Comparison of ENCODE assay signal across 8 cellular contexts in genomic region chr4:149999485-150000074, GRCh38.
DNase-seq lines count a peak whose midpoint lies in the region; ATAC-seq, FAIRE-seq and TF ChIP-seq lines count a peak whose summit lies in the region.

No MANE protein-coding gene starts in this region.

- no TSS peak for BruUV-seq in PC-3 (replicated peaks; lab: Mats Ljungman, UMichigan)

- H3F3A ChIP-seq in PC-3 (ENCODE audit: low read length, unreplicated experiment): no peaks in the 10 kb centered on the region

- H4K20me1 ChIP-seq in PC-3 (ENCODE audit: low read length): no peaks in the 10 kb centered on the region

- H3K36me3 Mint-ChIP-seq in endothelial cell (ENCODE audit: low read depth, unreplicated experiment): no peaks in the 10 kb centered on the region
- H3K36me3 Mint-ChIP-seq in mesothelial cell of epicardium: no peaks in the 10 kb centered on the region

- H3K4me1 ChIP-seq in PC-3 (ENCODE audit: insufficient read depth, low read length): peaks cover 19% of the 10 kb centered on the region

- peak; percentile 60 for DNase-seq in PC-3
- peak; percentile 26 for DNase-seq in endothelial cell (ENCODE audit: low spot score)
- DNase-seq in mesothelial cell of epicardium (ENCODE audit: low spot score in 2 of 2, unreplicated experiment in 2 of 2): no peak
- no peak for DNase-seq in activated effector memory CD4-positive, alpha-beta T cell treated with Interleukin-2 at 50 U/mL for 16 hours
- DNase-seq in NCI-H187 treated with DMSO at 0.1 percent for 48 hours (lab: John Stamatoyannopoulos, UW): no peak

- no peaks in the 10 kb centered on the region for H3K79me2 ChIP-seq in PC-3 (ENCODE audit: low read length)

- peak; percentile 72 for FAIRE-seq in G401.6 (lab: Jason Lieb, UNC)

- no peaks in the 10 kb centered on the region for H3K9me2 ChIP-seq in PC-3 (replicated peaks; ENCODE audit: low read length)

- H3K27me3 Mint-ChIP-seq in endothelial cell (ENCODE audit: unreplicated experiment) (no peaks in the 10 kb centered on the region), mesothelial cell of epicardium (ENCODE audit: low read depth) (no peaks in the 10 kb centered on the region)

- no peak overlapping the region for H3K4me2 ChIP-seq in PC-3 (ENCODE audit: low read length)

- H3K27me3 ChIP-seq in PC-3 (ENCODE audit: low read length): no peaks in the 10 kb centered on the region

- H3K4me1 Mint-ChIP-seq in endothelial cell (ENCODE audit: unreplicated experiment) (no peaks in the 10 kb centered on the region), mesothelial cell of epicardium (peaks cover 47% of the 10 kb centered on the region)

- H3K4me3 ChIP-seq in PC-3 (ENCODE audit: low read length): no peak overlapping the region

- H3K27ac ChIP-seq in PC-3 (ENCODE audit: low read length): no peak overlapping the region

- H3K9me3 Mint-ChIP-seq in endothelial cell (ENCODE audit: unreplicated experiment) (no peaks in the 10 kb centered on the region), mesothelial cell of epicardium (peaks cover 8% of the 10 kb centered on the region)

- peak; percentile 75 for TF ChIP-seq CTCF in PC-3 (conservative IDR thresholded peaks at IDR 0.05; ENCODE audit: low read depth, low read length)
- peak; percentile 40 for TF ChIP-seq CTCF in endothelial cell (IDR thresholded peaks at IDR 0.05; ENCODE audit: unreplicated experiment)
- TF ChIP-seq CTCF in mesothelial cell of epicardium (IDR thresholded peaks at IDR 0.05; ENCODE audit: unreplicated experiment): peak; percentile 45

- H3K27ac Mint-ChIP-seq in endothelial cell (ENCODE audit: unreplicated experiment) (no peak overlapping the region), mesothelial cell of epicardium (no peak overlapping the region)

- CTCF ChIA-PET in PC-3 (lab: Charles Lee): no interaction called here

- H3K4me3 Mint-ChIP-seq in endothelial cell (ENCODE audit: unreplicated experiment) (no peak overlapping the region), mesothelial cell of epicardium (no peak overlapping the region)

- intact Hi-C loops in PC-3 (cut with micrococcal nuclease): loop anchor here (2.0 to 5.0 kb wide), 2 partner anchors 209 to 868 kb away; no protein-coding TSS in a partner anchor

- H3K36me3 ChIP-seq in PC-3 (ENCODE audit: low read depth, low read length): no peaks in the 10 kb centered on the region

- POLR2A ChIA-PET in PC-3 (lab: Charles Lee; ENCODE audit: unreplicated experiment): no interaction called here

- no peak overlapping the region for H3K9ac ChIP-seq in PC-3 (ENCODE audit: low read length)

- no peak overlapping the region for H2AFZ ChIP-seq in PC-3 (ENCODE audit: low read length)

- H3K9me3 ChIP-seq in PC-3 (ENCODE audit: low read length): no peaks in the 10 kb centered on the region

- peak; percentile 39 for ATAC-seq in HG03565 (IDR thresholded peaks at IDR 0.05; ENCODE audit: unreplicated experiment)
- ATAC-seq in PC-3: no peak
- no peak for ATAC-seq in GM19023 (IDR thresholded peaks at IDR 0.05; ENCODE audit: unreplicated experiment)

Comparison
In these comparisons a context has a peak if more than half of its experiments do, and no peak if none do; other contexts are left out.
1. DNase-seq: peak in PC-3 (single experiment) and endothelial cell (single experiment); none in mesothelial cell of epicardium (0 of 2), activated effector memory CD4-positive, alpha-beta T cell treated with Interleukin-2 at 50 U/mL for 16 hours (single experiment) and NCI-H187 treated with DMSO at 0.1 percent for 48 hours (single experiment).
2. Peak in every context shown above with its lines, with median percentiles within 50 percentile points of each other: CTCF ChIP-seq.